In the genomic region with DNA sequence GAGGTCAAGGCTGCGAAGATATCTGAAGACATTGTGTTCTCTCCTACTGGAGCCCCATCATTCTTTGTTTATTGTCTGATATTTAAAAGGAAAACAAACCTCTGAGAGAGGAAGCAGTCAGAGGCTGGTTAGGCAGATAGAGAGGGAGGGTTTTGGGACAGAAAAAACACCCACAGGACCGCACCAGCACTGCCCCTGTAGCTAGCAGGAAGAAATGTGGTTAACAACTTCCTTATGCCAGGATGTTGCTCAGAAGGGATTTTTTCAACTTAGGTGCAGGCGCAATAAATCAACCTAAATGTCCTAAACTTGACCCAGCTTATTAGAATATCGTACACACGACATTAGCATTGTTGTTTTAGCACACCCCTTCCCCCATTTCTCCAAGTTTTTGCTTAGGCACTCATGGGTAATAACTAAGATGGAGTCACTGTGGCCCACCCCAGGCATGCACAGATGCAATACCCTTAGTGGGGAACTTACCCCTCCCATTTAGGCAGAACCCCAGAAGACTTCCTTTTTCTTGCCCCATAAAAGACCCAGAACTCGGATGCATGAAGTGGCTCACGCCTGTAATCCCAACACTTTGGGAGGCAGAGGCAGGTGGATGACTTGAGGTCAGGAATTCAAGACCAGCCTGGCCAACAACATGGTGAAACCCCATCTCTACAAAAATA, we compare ENCODE assay signal across 1 cellular context.
TF ChIP-seq lines count a peak whose summit lies in the region.

No MANE protein-coding gene starts in this region.

TF ChIP-seq in GM23338, 12 proteins besides CTCF, POLR2A, EP300 and RAD21 (continued from another document):
- TF ChIP-seq, protein P1, sequence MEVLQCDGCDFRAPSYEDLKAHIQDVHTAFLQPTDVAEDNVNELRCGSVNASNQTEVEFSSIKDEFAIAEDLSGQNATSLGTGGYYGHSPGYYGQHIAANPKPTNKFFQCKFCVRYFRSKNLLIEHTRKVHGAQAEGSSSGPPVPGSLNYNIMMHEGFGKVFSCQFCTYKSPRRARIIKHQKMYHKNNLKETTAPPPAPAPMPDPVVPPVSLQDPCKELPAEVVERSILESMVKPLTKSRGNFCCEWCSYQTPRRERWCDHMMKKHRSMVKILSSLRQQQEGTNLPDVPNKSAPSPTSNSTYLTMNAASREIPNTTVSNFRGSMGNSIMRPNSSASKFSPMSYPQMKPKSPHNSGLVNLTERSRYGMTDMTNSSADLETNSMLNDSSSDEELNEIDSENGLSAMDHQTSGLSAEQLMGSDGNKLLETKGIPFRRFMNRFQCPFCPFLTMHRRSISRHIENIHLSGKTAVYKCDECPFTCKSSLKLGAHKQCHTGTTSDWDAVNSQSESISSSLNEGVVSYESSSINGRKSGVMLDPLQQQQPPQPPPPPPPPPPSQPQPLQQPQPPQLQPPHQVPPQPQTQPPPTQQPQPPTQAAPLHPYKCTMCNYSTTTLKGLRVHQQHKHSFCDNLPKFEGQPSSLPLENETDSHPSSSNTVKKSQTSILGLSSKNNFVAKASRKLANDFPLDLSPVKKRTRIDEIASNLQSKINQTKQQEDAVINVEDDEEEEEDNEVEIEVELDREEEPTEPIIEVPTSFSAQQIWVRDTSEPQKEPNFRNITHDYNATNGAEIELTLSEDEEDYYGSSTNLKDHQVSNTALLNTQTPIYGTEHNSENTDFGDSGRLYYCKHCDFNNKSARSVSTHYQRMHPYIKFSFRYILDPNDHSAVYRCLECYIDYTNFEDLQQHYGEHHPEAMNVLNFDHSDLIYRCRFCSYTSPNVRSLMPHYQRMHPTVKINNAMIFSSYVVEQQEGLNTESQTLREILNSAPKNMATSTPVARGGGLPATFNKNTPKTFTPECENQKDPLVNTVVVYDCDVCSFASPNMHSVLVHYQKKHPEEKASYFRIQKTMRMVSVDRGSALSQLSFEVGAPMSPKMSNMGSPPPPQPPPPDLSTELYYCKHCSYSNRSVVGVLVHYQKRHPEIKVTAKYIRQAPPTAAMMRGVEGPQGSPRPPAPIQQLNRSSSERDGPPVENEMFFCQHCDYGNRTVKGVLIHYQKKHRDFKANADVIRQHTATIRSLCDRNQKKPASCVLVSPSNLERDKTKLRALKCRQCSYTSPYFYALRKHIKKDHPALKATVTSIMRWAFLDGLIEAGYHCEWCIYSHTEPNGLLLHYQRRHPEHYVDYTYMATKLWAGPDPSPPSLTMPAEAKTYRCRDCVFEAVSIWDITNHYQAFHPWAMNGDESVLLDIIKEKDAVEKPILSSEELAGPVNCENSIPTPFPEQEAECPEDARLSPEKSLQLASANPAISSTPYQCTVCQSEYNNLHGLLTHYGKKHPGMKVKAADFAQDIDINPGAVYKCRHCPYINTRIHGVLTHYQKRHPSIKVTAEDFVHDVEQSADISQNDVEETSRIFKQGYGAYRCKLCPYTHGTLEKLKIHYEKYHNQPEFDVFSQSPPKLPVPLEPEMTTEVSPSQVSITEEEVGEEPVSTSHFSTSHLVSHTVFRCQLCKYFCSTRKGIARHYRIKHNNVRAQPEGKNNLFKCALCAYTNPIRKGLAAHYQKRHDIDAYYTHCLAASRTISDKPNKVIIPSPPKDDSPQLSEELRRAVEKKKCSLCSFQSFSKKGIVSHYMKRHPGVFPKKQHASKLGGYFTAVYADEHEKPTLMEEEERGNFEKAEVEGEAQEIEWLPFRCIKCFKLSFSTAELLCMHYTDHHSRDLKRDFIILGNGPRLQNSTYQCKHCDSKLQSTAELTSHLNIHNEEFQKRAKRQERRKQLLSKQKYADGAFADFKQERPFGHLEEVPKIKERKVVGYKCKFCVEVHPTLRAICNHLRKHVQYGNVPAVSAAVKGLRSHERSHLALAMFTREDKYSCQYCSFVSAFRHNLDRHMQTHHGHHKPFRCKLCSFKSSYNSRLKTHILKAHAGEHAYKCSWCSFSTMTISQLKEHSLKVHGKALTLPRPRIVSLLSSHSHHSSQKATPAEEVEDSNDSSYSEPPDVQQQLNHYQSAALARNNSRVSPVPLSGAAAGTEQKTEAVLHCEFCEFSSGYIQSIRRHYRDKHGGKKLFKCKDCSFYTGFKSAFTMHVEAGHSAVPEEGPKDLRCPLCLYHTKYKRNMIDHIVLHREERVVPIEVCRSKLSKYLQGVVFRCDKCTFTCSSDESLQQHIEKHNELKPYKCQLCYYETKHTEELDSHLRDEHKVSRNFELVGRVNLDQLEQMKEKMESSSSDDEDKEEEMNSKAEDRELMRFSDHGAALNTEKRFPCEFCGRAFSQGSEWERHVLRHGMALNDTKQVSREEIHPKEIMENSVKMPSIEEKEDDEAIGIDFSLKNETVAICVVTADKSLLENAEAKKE (CRISPR knock-in tag; IDR thresholded peaks at IDR 0.05) = no peak
- TF ChIP-seq, protein P2, sequence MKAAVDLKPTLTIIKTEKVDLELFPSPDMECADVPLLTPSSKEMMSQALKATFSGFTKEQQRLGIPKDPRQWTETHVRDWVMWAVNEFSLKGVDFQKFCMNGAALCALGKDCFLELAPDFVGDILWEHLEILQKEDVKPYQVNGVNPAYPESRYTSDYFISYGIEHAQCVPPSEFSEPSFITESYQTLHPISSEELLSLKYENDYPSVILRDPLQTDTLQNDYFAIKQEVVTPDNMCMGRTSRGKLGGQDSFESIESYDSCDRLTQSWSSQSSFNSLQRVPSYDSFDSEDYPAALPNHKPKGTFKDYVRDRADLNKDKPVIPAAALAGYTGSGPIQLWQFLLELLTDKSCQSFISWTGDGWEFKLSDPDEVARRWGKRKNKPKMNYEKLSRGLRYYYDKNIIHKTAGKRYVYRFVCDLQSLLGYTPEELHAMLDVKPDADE (IDR thresholded peaks at IDR 0.05) = no peak
- TF ChIP-seq STAT1 (IDR thresholded peaks at IDR 0.05; ENCODE audit: unreplicated experiment) (no peak), EZH2 (IDR thresholded peaks at IDR 0.05; ENCODE audit: low read depth, unreplicated experiment) (no peak), EZH2phosphoT487 (IDR thresholded peaks at IDR 0.05; ENCODE audit: unreplicated experiment) (no peak), ZNF114 (CRISPR knock-in tag; IDR thresholded peaks at IDR 0.05) (no peak), POLR2AphosphoS5 (IDR thresholded peaks at IDR 0.05; ENCODE audit: low read depth) (no peak), JUNB (IDR thresholded peaks at IDR 0.05; ENCODE audit: unreplicated experiment) (no peak), REST (IDR thresholded peaks at IDR 0.05; ENCODE audit: unreplicated experiment) (no peak)
